ENCODE assay signal across 30 cellular contexts in genomic region chr2:120251077-120251476, GRCh38.
"Had no signal": no experiment of that assay in that cellular context is flagged by ENCODE, and none has a peak within 500 bp of the region (broad histone marks: within the 10 kb centered on the region; RNA-seq: fewer than 3 reads in every experiment).

No MANE protein-coding gene starts in this region.

- DNase-seq: activated B cell treated with CpG ODN at 0.5 μM for 24 hours; activated CD4-positive, alpha-beta T cell treated with anti-CD3 and anti-CD28 coated beads, Interleukin-2, amount 50 U/mL, for 4 hours; activated effector memory CD4-positive, alpha-beta T cell treated with Interleukin-2 at 50 U/mL for 16 hours; activated naive CD4-positive, alpha-beta T cell treated with anti-CD3 and anti-CD28 coated beads for 36 hours; activated naive CD8-positive, alpha-beta T cell treated with anti-CD3 and anti-CD28 coated beads for 36 hours; activated T-cell treated with anti-CD3 and anti-CD28 coated beads for 4 hours; activated T-cell treated with anti-CD3 and anti-CD28 coated beads, Interleukin-2, amount 50 U/mL, for 72 hours; adrenal gland; aorta; body of pancreas; cerebellar nuclear complex; dorsolateral prefrontal cortex; effector memory CD8-positive, alpha-beta T cell; heart right ventricle; naive thymus-derived CD8-positive, alpha-beta T cell; small intestine; stimulated activated CD4-positive, alpha-beta T cell treated with anti-CD3 and anti-CD28 coated beads, Interleukin-1b, Interleukin-23, amount 100 ng/mL, for 48 hours; stimulated activated CD4-positive, alpha-beta T cell treated with anti-CD3 and anti-CD28 coated beads, Interleukin-4, amount 100 ng/mL, for 4 hours; stimulated activated CD8-positive, alpha-beta memory T cell treated with anti-CD3 and anti-CD28 coated beads, Interleukin-4, amount 100 ng/mL, for 48 hours; stimulated activated naive CD8-positive, alpha-beta T cell treated with anti-CD3 and anti-CD28 coated beads, Interleukin-15, amount 100 ng/mL, for 72 hours; substantia nigra; T-helper 17 cell; T1000; thyroid gland; upper lobe of left lung had no signal

- H3K27me3 ChIP-seq: adrenal gland, body of pancreas, dorsolateral prefrontal cortex, gastroesophageal sphincter, thyroid gland, upper lobe of left lung, vagina had no signal

- H3K27ac ChIP-seq: adrenal gland, body of pancreas, coronary artery, thyroid gland had no signal

- H3K9me3 ChIP-seq: adrenal gland, body of pancreas, gastroesophageal sphincter, heart right ventricle, thyroid gland, upper lobe of left lung, vagina had no signal

- H3K4me3 ChIP-seq: body of pancreas, thyroid gland had no signal

- H3K36me3 ChIP-seq: adrenal gland, gastroesophageal sphincter, heart right ventricle, thyroid gland, upper lobe of left lung, vagina had no signal

- H3K9me3 Mint-ChIP-seq: activated B cell treated with CpG ODN at 0.5 μM for 24 hours; activated naive CD4-positive, alpha-beta T cell treated with anti-CD3 and anti-CD28 coated beads for 36 hours; activated naive CD8-positive, alpha-beta T cell treated with anti-CD3 and anti-CD28 coated beads for 36 hours; activated T-cell treated with anti-CD3 and anti-CD28 coated beads, Interleukin-2, amount 50 U/mL, for 72 hours; effector memory CD8-positive, alpha-beta T cell; naive thymus-derived CD8-positive, alpha-beta T cell; stimulated activated memory B cell treated with anti-CD40 and anti-IgM and Interleukin-4, amounts not matched to agents 10 μg/mL and 1 μg/mL and 100 μg/mL, for 72 hours; stimulated activated naive CD8-positive, alpha-beta T cell treated with anti-CD3 and anti-CD28 coated beads, Interleukin-15, amount 100 ng/mL, for 72 hours had no signal

- H3K36me3 Mint-ChIP-seq: naive thymus-derived CD8-positive, alpha-beta T cell had no signal

- ATAC-seq: activated T-cell treated with anti-CD3 and anti-CD28 coated beads, Interleukin-2, amount 50 U/mL, for 72 hours; body of pancreas; effector memory CD8-positive, alpha-beta T cell; gastroesophageal sphincter; heart right ventricle; naive thymus-derived CD8-positive, alpha-beta T cell; sciatic nerve; stimulated activated memory B cell treated with anti-CD40 and anti-IgM and Interleukin-4, amounts not matched to agents 10 μg/mL and 1 μg/mL and 100 μg/mL, for 72 hours; stimulated activated naive CD8-positive, alpha-beta T cell treated with anti-CD3 and anti-CD28 coated beads, Interleukin-15, amount 100 ng/mL, for 72 hours; T-helper 17 cell had no signal

- H3K27ac Mint-ChIP-seq: activated B cell treated with CpG ODN at 0.5 μM for 24 hours; activated naive CD4-positive, alpha-beta T cell treated with anti-CD3 and anti-CD28 coated beads for 36 hours; activated naive CD8-positive, alpha-beta T cell treated with anti-CD3 and anti-CD28 coated beads for 36 hours; stimulated activated naive CD8-positive, alpha-beta T cell treated with anti-CD3 and anti-CD28 coated beads, Interleukin-15, amount 100 ng/mL, for 72 hours; T-helper 17 cell had no signal
